In the genomic region with DNA sequence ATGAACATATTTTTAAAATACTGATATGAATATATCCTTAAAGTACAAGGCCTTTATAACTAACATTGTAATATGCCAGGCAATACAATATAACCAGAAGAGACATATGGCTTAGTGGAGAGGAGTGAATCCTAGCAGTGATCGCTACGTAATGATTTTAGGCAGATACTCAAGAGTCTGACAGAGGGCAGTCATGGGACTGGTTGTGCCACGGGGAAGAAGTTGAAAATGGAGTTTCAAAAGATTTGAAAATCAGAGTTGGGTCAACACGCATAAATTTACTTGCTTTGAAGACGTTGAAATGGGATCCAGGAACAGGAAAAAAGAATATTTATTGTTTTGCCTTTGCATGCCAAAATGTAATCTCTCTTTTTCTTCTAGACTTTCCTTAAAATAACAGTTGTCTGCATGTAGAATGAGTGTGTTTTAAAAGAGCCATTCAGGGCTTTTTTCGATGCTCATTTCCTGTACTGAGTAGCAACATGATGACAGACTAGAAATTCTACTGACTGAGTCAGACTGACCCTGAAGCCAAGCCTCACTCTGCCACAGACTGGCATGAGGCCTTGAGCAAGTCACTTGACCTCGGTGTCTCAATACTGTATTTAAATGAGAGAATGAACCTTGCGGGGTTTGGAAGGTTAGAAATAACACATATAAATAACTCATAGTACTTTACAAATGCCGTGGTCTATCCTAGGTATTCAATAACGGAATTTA, we compare ENCODE assay signal across 10 cellular contexts. TPM values are rescaled to one million over a fixed set of nuclear protein-coding genes. Genes with fewer than 3 reads are reported as not detected.
DNase-seq lines count a peak whose midpoint lies in the region; ATAC-seq and TF ChIP-seq lines count a peak whose summit lies in the region.
"Had no signal": no experiment of that assay in that cellular context is flagged by ENCODE, and none has a peak within 500 bp of the region (broad histone marks: within the 10 kb centered on the region; RNA-seq: fewer than 3 reads in every experiment).

No MANE protein-coding gene starts in this region.

- H3K79me2 ChIP-seq in mammary epithelial cell (ENCODE audit: insufficient read depth, low read length), result no peaks in the 10 kb centered on the region

- in situ Hi-C loops in IMR-90 (cut with MboI; ENCODE audit: low sequenced_read_pairs) (no loop called here), mammary epithelial cell (cut with MboI; ENCODE audit: low sequenced_read_pairs in 2 of 2) (loop anchor here in 1 of 2 donors (25.0 kb wide), 1 partner anchor 1420 kb away; no protein-coding TSS in a partner anchor)

- peak overlapping the region in 1 of 2 donors; percentile 7 for H3K4me3 Mint-ChIP-seq in CD14-positive monocyte
- H3K4me3 Mint-ChIP-seq in naive thymus-derived CD4-positive, alpha-beta T cell, result no peak overlapping the region

- H3K9me3 ChIP-seq in IMR-90 (ENCODE audit: control insufficient read depth, insufficient read depth, low read length), result no peaks in the 10 kb centered on the region
- no peaks in the 10 kb centered on the region for H3K9me3 ChIP-seq in mammary epithelial cell (replicated peaks; ENCODE audit: insufficient read depth, low read length)
- no peaks in the 10 kb centered on the region for H3K9me3 ChIP-seq in naive thymus-derived CD4-positive, alpha-beta T cell (ENCODE audit: control insufficient read depth in 2 of 3, low read length in 3 of 3)

- H3K23ac ChIP-seq in IMR-90 (ENCODE audit: low read depth, low read length), result peak overlapping the region; percentile 91; the same call in 1 of the 2 replicates

- H3K9me3 Mint-ChIP-seq in CD14-positive monocyte, result peaks cover 0 to 8% (median 0%) of the 10 kb centered on the region in 7 donors
- H3K9me3 Mint-ChIP-seq in naive thymus-derived CD4-positive, alpha-beta T cell, result peaks cover 0 to 7% (median 0%) of the 10 kb centered on the region in 11 donors

- BruUV-seq in IMR-90 (replicated peaks; lab: Mats Ljungman, UMichigan) (no TSS peak), mammary epithelial cell (replicated peaks; lab: Mats Ljungman, UMichigan) (no TSS peak)

- ATAC-seq in IMR-90 (ENCODE audit: low read depth) (peak; percentile 94), HG02571 (IDR thresholded peaks at IDR 0.05; ENCODE audit: unreplicated experiment) (no peak)
- ATAC-seq in naive thymus-derived CD4-positive, alpha-beta T cell, result peak; percentile 74

- no peaks in the 10 kb centered on the region for H3K27me3 ChIP-seq in IMR-90 (ENCODE audit: control insufficient read depth, insufficient read depth, low read length)
- no peaks in the 10 kb centered on the region for H3K27me3 ChIP-seq in mammary epithelial cell (ENCODE audit: insufficient read depth, low read length)
- no peaks in the 10 kb centered on the region for H3K27me3 ChIP-seq in naive thymus-derived CD4-positive, alpha-beta T cell (ENCODE audit: control insufficient read depth in 2 of 2, insufficient read depth in 2 of 2, low read length in 2 of 2)

- peak overlapping the region; percentile 87 for H3K14ac ChIP-seq in IMR-90 (replicated peaks; ENCODE audit: low read depth, low read length)

- no peak for TF ChIP-seq CTCF in CD14-positive monocyte (IDR thresholded peaks at IDR 0.05)
- 0 out of 2 replicates have a peak, but pooled peaks have one; percentile 5 for TF ChIP-seq CTCF in IMR-90 (conservative IDR thresholded peaks at IDR 0.05; ENCODE audit: low read depth, low read length)
- TF ChIP-seq CTCF in mammary epithelial cell (conservative IDR thresholded peaks at IDR 0.05 in 1 of 2, IDR thresholded peaks at IDR 0.05 in 1 of 2; ENCODE audit: extremely low read depth in 1 of 2, insufficient read depth in 1 of 2, low read depth in 1 of 2, low read length in 2 of 2), result no peak

- no peak for TF ChIP-seq RAD21 in IMR-90 (IDR thresholded peaks at IDR 0.05; ENCODE audit: low read length)

- peak overlapping the region; percentile 84 for H2AK5ac ChIP-seq in IMR-90 (ENCODE audit: low read depth, low read length)

- peak overlapping the region; percentile 97 for H2BK20ac ChIP-seq in IMR-90 (ENCODE audit: low read depth, low read length)

- peak overlapping the region; percentile 84; the same call in 1 of the 2 replicates for H3K56ac ChIP-seq in IMR-90 (ENCODE audit: extremely low read depth, insufficient read depth, low read length)

- H3K79me1 ChIP-seq in IMR-90 (ENCODE audit: low read depth in 1 of 2, low read length in 2 of 2), result peaks cover 0 to 14% of the 10 kb centered on the region in 2 experiments; a peak in 1 of 4 replicates

- H4K5ac ChIP-seq in IMR-90 (ENCODE audit: low read depth, low read length), result peak overlapping the region; percentile 58

- H4K8ac ChIP-seq in IMR-90 (ENCODE audit: low read depth in 2 of 2, low read length in 2 of 2), result peak overlapping the region; percentile 68 to 87

- H3K9ac ChIP-seq in IMR-90 (ENCODE audit: low read depth, low read length) (peak overlapping the region; percentile 16), mammary epithelial cell (ENCODE audit: insufficient read depth, low read length) (no peak overlapping the region)

- 58% methylated on average over 2 of the region's 10 CpGs; no CpG with 5 or more reads in 1 of the 2 experiments for WGBS in IMR-90 (ENCODE audit: extremely low coverage in 2 of 2, insufficient read length in 1 of 2), 2 experiments
- 58% methylated on average over 10 of the region's 10 CpGs for WGBS in mammary epithelial cell (ENCODE audit: low coverage, missing lambda C conversion rate)

- H2BK5ac ChIP-seq in IMR-90 (ENCODE audit: low read depth, low read length, poor library complexity, severe bottlenecking), result peak overlapping the region; percentile 97

- no peak overlapping the region for H2AK9ac ChIP-seq in IMR-90 (replicated peaks; ENCODE audit: low read depth, low read length, poor library complexity)

- H3K4me1 ChIP-seq in IMR-90 (ENCODE audit: control insufficient read depth, insufficient read depth, low read length) (peaks cover 10% of the 10 kb centered on the region), mammary epithelial cell (ENCODE audit: insufficient read depth, low read length) (peaks cover 31% of the 10 kb centered on the region)
- H3K4me1 ChIP-seq in naive thymus-derived CD4-positive, alpha-beta T cell (ENCODE audit: control insufficient read depth in 2 of 2, insufficient read depth in 2 of 2, low read length in 2 of 2), result no peaks in the 10 kb centered on the region

- peak overlapping the region; percentile 37; the same call in 1 of the 2 replicates for H3K4me2 ChIP-seq in IMR-90 (ENCODE audit: low read depth, low read length)
- H3K4me2 ChIP-seq in mammary epithelial cell (ENCODE audit: insufficient read depth, low read depth, low read length), result peak overlapping the region; percentile 27

- DNase-seq in CD14-positive monocyte (ENCODE audit: low spot score) (peak; percentile 46), IMR-90 (peak; percentile 97), mammary epithelial cell (peak; percentile 89), cortex of kidney (lab: John Stamatoyannopoulos, UW) (no peak)
- no peak for DNase-seq in naive thymus-derived CD4-positive, alpha-beta T cell
- DNase-seq in central memory CD4-positive, alpha-beta T cell, result no peak
- no peak for DNase-seq in activated CD4-positive, alpha-beta T cell treated with anti-CD3 and anti-CD28 coated beads, Interleukin-2, amount 50 U/mL, for 4 hours
- DNase-seq: activated T-cell treated with anti-CD3 and anti-CD28 coated beads, Interleukin-2, amount 50 U/mL, for 1 hour; NCI-H524 had no signal

- intact Hi-C loops in CD14-positive monocyte (cut with micrococcal nuclease), result no loop called here
- intact Hi-C loops in IMR-90 (cut with micrococcal nuclease), result no loop called here
- intact Hi-C loops in mammary epithelial cell (cut with micrococcal nuclease), result no loop called here
- intact Hi-C loops in naive thymus-derived CD4-positive, alpha-beta T cell (cut with micrococcal nuclease), result no loop called here

- POLR2A ChIA-PET in IMR-90 (lab: Charles Lee; ENCODE audit: unreplicated experiment), result no interaction called here
- POLR2A ChIA-PET in naive thymus-derived CD4-positive, alpha-beta T cell (lab: Charles Lee), result no interaction called here

- H3K27me3 Mint-ChIP-seq in CD14-positive monocyte (ENCODE audit: low read depth in 3 of 3), result peaks cover 0 to 4% (median 0%) of the 10 kb centered on the region in 3 donors
- H3K27me3 Mint-ChIP-seq in naive thymus-derived CD4-positive, alpha-beta T cell, result no peaks in the 10 kb centered on the region

- H3K18ac ChIP-seq in IMR-90 (ENCODE audit: low read depth, low read length), result peak overlapping the region; percentile 82

- peaks cover 23% of the 10 kb centered on the region for H3K4me1 Mint-ChIP-seq in CD14-positive monocyte
- peaks cover 0 to 27% (median 10%) of the 10 kb centered on the region in 7 donors for H3K4me1 Mint-ChIP-seq in naive thymus-derived CD4-positive, alpha-beta T cell

- H3K4me3 ChIP-seq in IMR-90 (ENCODE audit: insufficient read depth, low read depth, low read length) (no peak overlapping the region), mammary epithelial cell (replicated peaks in 1 of 3; ENCODE audit: insufficient read depth in 1 of 3, low read depth in 2 of 3, low read length in 3 of 3) (no peak overlapping the region)
- H3K4me3 ChIP-seq in naive thymus-derived CD4-positive, alpha-beta T cell (ENCODE audit: low read length), result no peak overlapping the region

- CTCF ChIA-PET in IMR-90 (lab: Yijun Ruan, JAX), result no interaction called here
- CTCF ChIA-PET in mammary epithelial cell (lab: Charles Lee; ENCODE audit: low non-redundant PET), result no interaction called here
- CTCF ChIA-PET in naive thymus-derived CD4-positive, alpha-beta T cell (lab: Charles Lee), result no interaction called here

- peak overlapping the region; percentile 85 for H4K91ac ChIP-seq in IMR-90 (ENCODE audit: insufficient read depth, low read depth, low read length)

- H2BK15ac ChIP-seq in IMR-90 (ENCODE audit: low read depth, low read length), result peak overlapping the region; percentile 76; the same call in 2 of the 3 replicates

- no peak overlapping the region for H2AFZ ChIP-seq in IMR-90 (replicated peaks; ENCODE audit: low read length, poor library complexity)
- peak overlapping the region; percentile 71 for H2AFZ ChIP-seq in mammary epithelial cell (ENCODE audit: low read depth, low read length)

- H3K36me3 ChIP-seq in IMR-90 (ENCODE audit: control insufficient read depth, insufficient read depth, low read length) (no peaks in the 10 kb centered on the region), mammary epithelial cell (ENCODE audit: insufficient read depth, low read length) (no peaks in the 10 kb centered on the region)
- H3K36me3 ChIP-seq in naive thymus-derived CD4-positive, alpha-beta T cell (ENCODE audit: control insufficient read depth in 2 of 3, insufficient read depth in 3 of 3, low read length in 3 of 3), result no peaks in the 10 kb centered on the region

- peak overlapping the region; percentile 87 to 97 (median 93) for H3K27ac Mint-ChIP-seq in CD14-positive monocyte
- no peak overlapping the region for H3K27ac Mint-ChIP-seq in naive thymus-derived CD4-positive, alpha-beta T cell

- H4K20me1 ChIP-seq in IMR-90 (ENCODE audit: insufficient read depth, low read length), result no peaks in the 10 kb centered on the region
- no peaks in the 10 kb centered on the region for H4K20me1 ChIP-seq in mammary epithelial cell (ENCODE audit: insufficient read depth, low read length)

- dilution Hi-C loops in IMR-90 (cut with HindIII; ENCODE audit: low sequenced_read_pairs, unreplicated experiment), result no loop called here
- dilution Hi-C loops in mammary epithelial cell (cut with HindIII; ENCODE audit: low sequenced_read_pairs), result no loop called here

- H3K9me1 ChIP-seq in IMR-90 (ENCODE audit: insufficient read depth, low read length), result peaks cover 6% of the 10 kb centered on the region

- TF ChIP-seq POLR2A in IMR-90 (IDR thresholded peaks at IDR 0.05; ENCODE audit: low read depth, low read length), result no peak; the same call in 1 of the 2 replicates

- H3K4ac ChIP-seq in IMR-90 (ENCODE audit: low read depth, low read length), result peak overlapping the region; percentile 91

- peak overlapping the region; percentile 93 for H2BK120ac ChIP-seq in IMR-90 (ENCODE audit: low read depth, low read length)

- peaks cover 0 to 2% of the 10 kb centered on the region in 2 donors for H3K36me3 Mint-ChIP-seq in CD14-positive monocyte
- peaks cover 0 to 14% (median 0%) of the 10 kb centered on the region in 5 donors for H3K36me3 Mint-ChIP-seq in naive thymus-derived CD4-positive, alpha-beta T cell

- H3K27ac ChIP-seq in IMR-90 (ENCODE audit: insufficient read depth, low read length) (peak overlapping the region; percentile 93), mammary epithelial cell (ENCODE audit: insufficient read depth, low read depth, low read length) (peak overlapping the region; percentile 87)
- no peak overlapping the region for H3K27ac ChIP-seq in naive thymus-derived CD4-positive, alpha-beta T cell (ENCODE audit: low read depth, low read length)

RNA-seq across cellular contexts. Expression of gene SMS, which starts 8.1 kb away (rescaled TPM):
- polyA plus RNA-seq in CD14-positive monocyte, result 10 to 100 TPM; 70.8 to 75.4 TPM
- total RNA-seq in IMR-90 (2012; rRNA removed), result 230 and 439 TPM in 2 replicates
- 166 and 176 TPM in 2 replicates for polyA plus RNA-seq in IMR-90 (2012; rRNA removed)
- 56.3 and 74.3 TPM in 2 replicates for polyA plus RNA-seq in IMR-90 (2012; cell fraction: cytosol; rRNA removed)
- 27.7 and 59.3 TPM in 2 replicates for polyA plus RNA-seq in IMR-90 (2012; cell fraction: nucleus; rRNA removed; ENCODE audit: low replicate concordance)
- total RNA-seq in mammary epithelial cell, result 100 to 1,000 TPM in 1 of 2 donors, 10 to 100 TPM in 1; 63.3 to 128 TPM
- 90.7 TPM for polyA plus RNA-seq in mammary epithelial cell
- 62.2 TPM for polyA minus RNA-seq in mammary epithelial cell
- total RNA-seq in naive thymus-derived CD4-positive, alpha-beta T cell, result 10 to 100 TPM; 14.7 to 57.4 (median 20.4) TPM
- polyA plus RNA-seq in naive thymus-derived CD4-positive, alpha-beta T cell, result 10 to 100 TPM; 33.6 to 35.9 TPM

Comparison
In these comparisons a context has a peak if more than half of its experiments do, and no peak if none do; other contexts are left out.
1. DNase-seq: peak in CD14-positive monocyte (single experiment), IMR-90 (single experiment) and mammary epithelial cell (single experiment); none in naive thymus-derived CD4-positive, alpha-beta T cell (0 of 9), central memory CD4-positive, alpha-beta T cell (single experiment), cortex of kidney (single experiment) and activated CD4-positive, alpha-beta T cell treated with anti-CD3 and anti-CD28 coated beads, Interleukin-2, amount 50 U/mL, for 4 hours (0 of 2).
2. H3K27ac Mint-ChIP-seq: peak in CD14-positive monocyte (7 of 7); none in naive thymus-derived CD4-positive, alpha-beta T cell (0 of 9).